ENCODE assay signal across 1 cellular context in the genomic region with DNA sequence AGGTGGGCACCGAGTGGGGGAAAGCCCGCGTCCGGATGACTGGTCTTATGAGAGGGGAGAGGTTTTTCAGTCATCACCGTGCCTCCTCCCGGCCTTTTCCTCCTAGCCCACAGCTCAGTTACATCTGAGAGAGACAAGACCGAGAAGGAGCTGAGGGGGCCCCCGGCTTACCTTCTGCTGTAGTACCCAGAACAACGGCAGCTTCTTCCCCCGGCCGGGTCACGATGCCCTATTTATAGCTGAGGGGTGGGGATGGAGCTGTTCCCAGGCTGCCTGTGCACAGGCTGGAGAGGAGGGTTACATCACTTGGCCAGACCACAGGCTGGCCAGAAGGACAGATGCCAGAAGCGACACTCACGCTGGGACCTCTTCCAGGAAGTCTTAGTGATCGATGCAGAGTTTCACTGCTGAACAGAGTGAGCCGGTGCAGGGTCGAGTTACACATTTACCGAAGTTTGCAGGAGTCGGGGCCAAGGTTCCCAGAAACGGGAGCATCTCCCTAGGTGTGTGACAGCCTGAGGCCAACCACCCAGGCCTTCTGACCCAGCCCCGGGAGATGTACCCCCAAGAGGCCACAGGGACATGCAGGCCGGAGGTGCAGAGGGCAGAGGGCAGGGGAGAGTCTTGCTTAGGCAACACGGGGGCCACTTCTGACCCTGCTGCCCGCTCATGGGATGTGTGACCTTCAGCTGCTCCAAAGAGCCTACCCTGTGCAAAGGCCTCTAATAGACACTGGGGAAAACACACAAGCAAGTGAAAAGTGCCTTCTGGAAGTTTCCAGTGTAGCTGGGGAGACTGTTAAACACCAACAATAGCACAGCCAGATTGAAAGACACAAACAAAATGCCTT.
TF ChIP-seq lines count a peak whose summit lies in the region.

A gene (minus strand): TSS at position 208 of the 850 bp plus-strand sequence. CDS start 3,299 bp downstream, outside the sequence.

TF ChIP-seq in HepG2, 621 proteins besides CTCF, POLR2A, EP300 and RAD21 (continued from another document and continues in another):
- TF ChIP-seq, protein P1, sequence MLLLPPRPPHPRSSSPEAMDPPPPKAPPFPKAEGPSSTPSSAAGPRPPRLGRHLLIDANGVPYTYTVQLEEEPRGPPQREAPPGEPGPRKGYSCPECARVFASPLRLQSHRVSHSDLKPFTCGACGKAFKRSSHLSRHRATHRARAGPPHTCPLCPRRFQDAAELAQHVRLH (CRISPR knock-in tag; IDR thresholded peaks at IDR 0.05; ENCODE audit: borderline replicate concordance, low read depth): peak; percentile 91; the same call in 1 of the 2 replicates
- TF ChIP-seq, protein P2, sequence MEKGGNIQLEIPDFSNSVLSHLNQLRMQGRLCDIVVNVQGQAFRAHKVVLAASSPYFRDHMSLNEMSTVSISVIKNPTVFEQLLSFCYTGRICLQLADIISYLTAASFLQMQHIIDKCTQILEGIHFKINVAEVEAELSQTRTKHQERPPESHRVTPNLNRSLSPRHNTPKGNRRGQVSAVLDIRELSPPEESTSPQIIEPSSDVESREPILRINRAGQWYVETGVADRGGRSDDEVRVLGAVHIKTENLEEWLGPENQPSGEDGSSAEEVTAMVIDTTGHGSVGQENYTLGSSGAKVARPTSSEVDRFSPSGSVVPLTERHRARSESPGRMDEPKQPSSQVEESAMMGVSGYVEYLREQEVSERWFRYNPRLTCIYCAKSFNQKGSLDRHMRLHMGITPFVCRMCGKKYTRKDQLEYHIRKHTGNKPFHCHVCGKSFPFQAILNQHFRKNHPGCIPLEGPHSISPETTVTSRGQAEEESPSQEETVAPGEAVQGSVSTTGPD (CRISPR knock-in tag; IDR thresholded peaks at IDR 0.05): peak; percentile 84
- TF ChIP-seq ZNF572 (CRISPR knock-in tag; IDR thresholded peaks at IDR 0.05) (0 out of 2 replicates have a peak, but pooled peaks have one; percentile 4), ZBTB7B (CRISPR knock-in tag; IDR thresholded peaks at IDR 0.05) (peak; percentile 97), ZIK1 (CRISPR knock-in tag; IDR thresholded peaks at IDR 0.05; ENCODE audit: borderline replicate concordance, low read depth) (no peak; the same call in 1 of the 2 replicates), FOXO1 (CRISPR knock-in tag; IDR thresholded peaks at IDR 0.05) (peak; percentile 95), MIXL1 (CRISPR knock-in tag; IDR thresholded peaks at IDR 0.05) (peak; percentile 71), YEATS2 (CRISPR knock-in tag; IDR thresholded peaks at IDR 0.05; ENCODE audit: borderline replicate concordance) (peak; percentile 67), ZNF570 (CRISPR knock-in tag; IDR thresholded peaks at IDR 0.05; ENCODE audit: borderline replicate concordance) (no peak), HNRNPH1 (optimal IDR thresholded peaks at IDR 0.05; ENCODE audit: low read depth, low read length) (no peak), ZBTB1 (CRISPR knock-in tag; IDR thresholded peaks at IDR 0.05; ENCODE audit: borderline replicate concordance) (no peak), ZNF34 (CRISPR knock-in tag; IDR thresholded peaks at IDR 0.05; ENCODE audit: borderline replicate concordance) (no peak; the same call in 1 of the 2 replicates), CENPX (CRISPR knock-in tag; IDR thresholded peaks at IDR 0.05) (no peak), ZNF225 (CRISPR knock-in tag; IDR thresholded peaks at IDR 0.05) (no peak), ZNF589 (CRISPR knock-in tag; conservative IDR thresholded peaks at IDR 0.05) (0 out of 2 replicates have a peak, but pooled peaks have one; percentile 68), ZSCAN30 (CRISPR knock-in tag; IDR thresholded peaks at IDR 0.05) (0 out of 2 replicates have a peak, but pooled peaks have one; percentile 63), TGIF2 (CRISPR knock-in tag; IDR thresholded peaks at IDR 0.05) (peak; percentile 63; the same call in 1 of the 2 replicates), ZNF510 (CRISPR knock-in tag; IDR thresholded peaks at IDR 0.05; ENCODE audit: low read depth) (peak; percentile 34; the same call in 1 of the 2 replicates), CCDC6 (CRISPR knock-in tag; IDR thresholded peaks at IDR 0.05) (peak; percentile 97), NFE2 (CRISPR knock-in tag; IDR thresholded peaks at IDR 0.05) (no peak)
- TF ChIP-seq, protein P3, sequence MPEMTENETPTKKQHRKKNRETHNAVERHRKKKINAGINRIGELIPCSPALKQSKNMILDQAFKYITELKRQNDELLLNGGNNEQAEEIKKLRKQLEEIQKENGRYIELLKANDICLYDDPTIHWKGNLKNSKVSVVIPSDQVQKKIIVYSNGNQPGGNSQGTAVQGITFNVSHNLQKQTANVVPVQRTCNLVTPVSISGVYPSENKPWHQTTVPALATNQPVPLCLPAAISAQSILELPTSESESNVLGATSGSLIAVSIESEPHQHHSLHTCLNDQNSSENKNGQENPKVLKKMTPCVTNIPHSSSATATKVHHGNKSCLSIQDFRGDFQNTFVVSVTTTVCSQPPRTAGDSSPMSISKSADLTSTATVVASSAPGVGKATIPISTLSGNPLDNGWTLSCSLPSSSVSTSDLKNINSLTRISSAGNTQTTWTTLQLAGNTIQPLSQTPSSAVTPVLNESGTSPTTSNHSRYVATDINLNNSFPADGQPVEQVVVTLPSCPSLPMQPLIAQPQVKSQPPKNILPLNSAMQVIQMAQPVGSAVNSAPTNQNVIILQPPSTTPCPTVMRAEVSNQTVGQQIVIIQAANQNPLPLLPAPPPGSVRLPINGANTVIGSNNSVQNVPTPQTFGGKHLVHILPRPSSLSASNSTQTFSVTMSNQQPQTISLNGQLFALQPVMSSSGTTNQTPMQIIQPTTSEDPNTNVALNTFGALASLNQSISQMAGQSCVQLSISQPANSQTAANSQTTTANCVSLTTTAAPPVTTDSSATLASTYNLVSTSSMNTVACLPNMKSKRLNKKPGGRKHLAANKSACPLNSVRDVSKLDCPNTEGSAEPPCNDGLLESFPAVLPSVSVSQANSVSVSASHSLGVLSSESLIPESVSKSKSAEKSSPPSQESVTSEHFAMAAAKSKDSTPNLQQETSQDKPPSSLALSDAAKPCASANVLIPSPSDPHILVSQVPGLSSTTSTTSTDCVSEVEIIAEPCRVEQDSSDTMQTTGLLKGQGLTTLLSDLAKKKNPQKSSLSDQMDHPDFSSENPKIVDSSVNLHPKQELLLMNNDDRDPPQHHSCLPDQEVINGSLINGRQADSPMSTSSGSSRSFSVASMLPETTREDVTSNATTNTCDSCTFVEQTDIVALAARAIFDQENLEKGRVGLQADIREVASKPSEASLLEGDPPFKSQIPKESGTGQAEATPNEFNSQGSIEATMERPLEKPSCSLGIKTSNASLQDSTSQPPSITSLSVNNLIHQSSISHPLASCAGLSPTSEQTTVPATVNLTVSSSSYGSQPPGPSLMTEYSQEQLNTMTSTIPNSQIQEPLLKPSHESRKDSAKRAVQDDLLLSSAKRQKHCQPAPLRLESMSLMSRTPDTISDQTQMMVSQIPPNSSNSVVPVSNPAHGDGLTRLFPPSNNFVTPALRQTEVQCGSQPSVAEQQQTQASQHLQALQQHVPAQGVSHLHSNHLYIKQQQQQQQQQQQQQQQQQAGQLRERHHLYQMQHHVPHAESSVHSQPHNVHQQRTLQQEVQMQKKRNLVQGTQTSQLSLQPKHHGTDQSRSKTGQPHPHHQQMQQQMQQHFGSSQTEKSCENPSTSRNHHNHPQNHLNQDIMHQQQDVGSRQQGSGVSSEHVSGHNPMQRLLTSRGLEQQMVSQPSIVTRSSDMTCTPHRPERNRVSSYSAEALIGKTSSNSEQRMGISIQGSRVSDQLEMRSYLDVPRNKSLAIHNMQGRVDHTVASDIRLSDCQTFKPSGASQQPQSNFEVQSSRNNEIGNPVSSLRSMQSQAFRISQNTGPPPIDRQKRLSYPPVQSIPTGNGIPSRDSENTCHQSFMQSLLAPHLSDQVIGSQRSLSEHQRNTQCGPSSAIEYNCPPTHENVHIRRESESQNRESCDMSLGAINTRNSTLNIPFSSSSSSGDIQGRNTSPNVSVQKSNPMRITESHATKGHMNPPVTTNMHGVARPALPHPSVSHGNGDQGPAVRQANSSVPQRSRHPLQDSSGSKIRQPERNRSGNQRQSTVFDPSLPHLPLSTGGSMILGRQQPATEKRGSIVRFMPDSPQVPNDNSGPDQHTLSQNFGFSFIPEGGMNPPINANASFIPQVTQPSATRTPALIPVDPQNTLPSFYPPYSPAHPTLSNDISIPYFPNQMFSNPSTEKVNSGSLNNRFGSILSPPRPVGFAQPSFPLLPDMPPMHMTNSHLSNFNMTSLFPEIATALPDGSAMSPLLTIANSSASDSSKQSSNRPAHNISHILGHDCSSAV (CRISPR knock-in tag; IDR thresholded peaks at IDR 0.05; ENCODE audit: borderline replicate concordance): peak; percentile 79; the same call in 1 of the 2 replicates
- TF ChIP-seq, protein P4, sequence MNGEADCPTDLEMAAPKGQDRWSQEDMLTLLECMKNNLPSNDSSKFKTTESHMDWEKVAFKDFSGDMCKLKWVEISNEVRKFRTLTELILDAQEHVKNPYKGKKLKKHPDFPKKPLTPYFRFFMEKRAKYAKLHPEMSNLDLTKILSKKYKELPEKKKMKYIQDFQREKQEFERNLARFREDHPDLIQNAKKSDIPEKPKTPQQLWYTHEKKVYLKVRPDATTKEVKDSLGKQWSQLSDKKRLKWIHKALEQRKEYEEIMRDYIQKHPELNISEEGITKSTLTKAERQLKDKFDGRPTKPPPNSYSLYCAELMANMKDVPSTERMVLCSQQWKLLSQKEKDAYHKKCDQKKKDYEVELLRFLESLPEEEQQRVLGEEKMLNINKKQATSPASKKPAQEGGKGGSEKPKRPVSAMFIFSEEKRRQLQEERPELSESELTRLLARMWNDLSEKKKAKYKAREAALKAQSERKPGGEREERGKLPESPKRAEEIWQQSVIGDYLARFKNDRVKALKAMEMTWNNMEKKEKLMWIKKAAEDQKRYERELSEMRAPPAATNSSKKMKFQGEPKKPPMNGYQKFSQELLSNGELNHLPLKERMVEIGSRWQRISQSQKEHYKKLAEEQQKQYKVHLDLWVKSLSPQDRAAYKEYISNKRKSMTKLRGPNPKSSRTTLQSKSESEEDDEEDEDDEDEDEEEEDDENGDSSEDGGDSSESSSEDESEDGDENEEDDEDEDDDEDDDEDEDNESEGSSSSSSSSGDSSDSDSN (CRISPR knock-in tag; IDR thresholded peaks at IDR 0.05): peak; percentile 94
- TF ChIP-seq, protein P5, sequence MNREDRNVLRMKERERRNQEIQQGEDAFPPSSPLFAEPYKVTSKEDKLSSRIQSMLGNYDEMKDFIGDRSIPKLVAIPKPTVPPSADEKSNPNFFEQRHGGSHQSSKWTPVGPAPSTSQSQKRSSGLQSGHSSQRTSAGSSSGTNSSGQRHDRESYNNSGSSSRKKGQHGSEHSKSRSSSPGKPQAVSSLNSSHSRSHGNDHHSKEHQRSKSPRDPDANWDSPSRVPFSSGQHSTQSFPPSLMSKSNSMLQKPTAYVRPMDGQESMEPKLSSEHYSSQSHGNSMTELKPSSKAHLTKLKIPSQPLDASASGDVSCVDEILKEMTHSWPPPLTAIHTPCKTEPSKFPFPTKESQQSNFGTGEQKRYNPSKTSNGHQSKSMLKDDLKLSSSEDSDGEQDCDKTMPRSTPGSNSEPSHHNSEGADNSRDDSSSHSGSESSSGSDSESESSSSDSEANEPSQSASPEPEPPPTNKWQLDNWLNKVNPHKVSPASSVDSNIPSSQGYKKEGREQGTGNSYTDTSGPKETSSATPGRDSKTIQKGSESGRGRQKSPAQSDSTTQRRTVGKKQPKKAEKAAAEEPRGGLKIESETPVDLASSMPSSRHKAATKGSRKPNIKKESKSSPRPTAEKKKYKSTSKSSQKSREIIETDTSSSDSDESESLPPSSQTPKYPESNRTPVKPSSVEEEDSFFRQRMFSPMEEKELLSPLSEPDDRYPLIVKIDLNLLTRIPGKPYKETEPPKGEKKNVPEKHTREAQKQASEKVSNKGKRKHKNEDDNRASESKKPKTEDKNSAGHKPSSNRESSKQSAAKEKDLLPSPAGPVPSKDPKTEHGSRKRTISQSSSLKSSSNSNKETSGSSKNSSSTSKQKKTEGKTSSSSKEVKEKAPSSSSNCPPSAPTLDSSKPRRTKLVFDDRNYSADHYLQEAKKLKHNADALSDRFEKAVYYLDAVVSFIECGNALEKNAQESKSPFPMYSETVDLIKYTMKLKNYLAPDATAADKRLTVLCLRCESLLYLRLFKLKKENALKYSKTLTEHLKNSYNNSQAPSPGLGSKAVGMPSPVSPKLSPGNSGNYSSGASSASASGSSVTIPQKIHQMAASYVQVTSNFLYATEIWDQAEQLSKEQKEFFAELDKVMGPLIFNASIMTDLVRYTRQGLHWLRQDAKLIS (CRISPR knock-in tag; IDR thresholded peaks at IDR 0.05): 0 out of 2 replicates have a peak, but pooled peaks have one; percentile 44
- TF ChIP-seq, protein P6, sequence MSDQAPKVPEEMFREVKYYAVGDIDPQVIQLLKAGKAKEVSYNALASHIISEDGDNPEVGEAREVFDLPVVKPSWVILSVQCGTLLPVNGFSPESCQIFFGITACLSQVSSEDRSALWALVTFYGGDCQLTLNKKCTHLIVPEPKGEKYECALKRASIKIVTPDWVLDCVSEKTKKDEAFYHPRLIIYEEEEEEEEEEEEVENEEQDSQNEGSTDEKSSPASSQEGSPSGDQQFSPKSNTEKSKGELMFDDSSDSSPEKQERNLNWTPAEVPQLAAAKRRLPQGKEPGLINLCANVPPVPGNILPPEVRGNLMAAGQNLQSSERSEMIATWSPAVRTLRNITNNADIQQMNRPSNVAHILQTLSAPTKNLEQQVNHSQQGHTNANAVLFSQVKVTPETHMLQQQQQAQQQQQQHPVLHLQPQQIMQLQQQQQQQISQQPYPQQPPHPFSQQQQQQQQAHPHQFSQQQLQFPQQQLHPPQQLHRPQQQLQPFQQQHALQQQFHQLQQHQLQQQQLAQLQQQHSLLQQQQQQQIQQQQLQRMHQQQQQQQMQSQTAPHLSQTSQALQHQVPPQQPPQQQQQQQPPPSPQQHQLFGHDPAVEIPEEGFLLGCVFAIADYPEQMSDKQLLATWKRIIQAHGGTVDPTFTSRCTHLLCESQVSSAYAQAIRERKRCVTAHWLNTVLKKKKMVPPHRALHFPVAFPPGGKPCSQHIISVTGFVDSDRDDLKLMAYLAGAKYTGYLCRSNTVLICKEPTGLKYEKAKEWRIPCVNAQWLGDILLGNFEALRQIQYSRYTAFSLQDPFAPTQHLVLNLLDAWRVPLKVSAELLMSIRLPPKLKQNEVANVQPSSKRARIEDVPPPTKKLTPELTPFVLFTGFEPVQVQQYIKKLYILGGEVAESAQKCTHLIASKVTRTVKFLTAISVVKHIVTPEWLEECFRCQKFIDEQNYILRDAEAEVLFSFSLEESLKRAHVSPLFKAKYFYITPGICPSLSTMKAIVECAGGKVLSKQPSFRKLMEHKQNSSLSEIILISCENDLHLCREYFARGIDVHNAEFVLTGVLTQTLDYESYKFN (CRISPR knock-in tag; conservative IDR thresholded peaks at IDR 0.05): peak; percentile 100
